9 cellular contexts compared by ENCODE assay signal in genomic region chr16:68091604-68092261, GRCh38. TPM values are rescaled to one million over a fixed set of nuclear protein-coding genes. Genes with fewer than 3 reads are reported as not detected.
DNase-seq lines count a peak whose midpoint lies in the region; ATAC-seq, FAIRE-seq and TF ChIP-seq lines count a peak whose summit lies in the region.
"Had no signal": no experiment of that assay in that cellular context is flagged by ENCODE, and none has a peak within 500 bp of the region (broad histone marks: within the 10 kb centered on the region; RNA-seq: fewer than 3 reads in every experiment).

No MANE protein-coding gene starts in this region.

- H3K36me3 Mint-ChIP-seq in T-helper 1 cell treated with Interleukin-12 subunit alpha and Interleukin-12 subunit beta and Interleukin-4 antibody, amounts not matched to agents 30 μg/mL and 1 μg/mL, for 36 hours (ENCODE audit: low read depth), result peaks cover 7% of the 10 kb centered on the region

- no peak overlapping the region for H3K18ac ChIP-seq in H1 (ENCODE audit: extremely low read depth, low read length)

- TF ChIP-seq CTCF in H1 (IDR thresholded peaks at IDR 0.05; ENCODE audit: control extremely low read depth in 1 of 3, insufficient read depth in 1 of 3, low read depth in 1 of 3, low read length in 3 of 3), result no peak

- H3K4me2 ChIP-seq in H1 (ENCODE audit: insufficient read depth in 1 of 2, low read depth in 2 of 2, low read length in 2 of 2), result no peak overlapping the region

- H4K5ac ChIP-seq in H1 (ENCODE audit: insufficient read length, low read depth, low read length), result no peak overlapping the region

- no peak overlapping the region for H3K23ac ChIP-seq in H1 (ENCODE audit: insufficient read length)

- H3K4me3 ChIP-seq in H1 (ENCODE audit: extremely low read depth in 1 of 4, insufficient read depth in 2 of 4, low read depth in 3 of 4, low read length in 4 of 4) (no peak overlapping the region), skeletal muscle tissue (ENCODE audit: low read length in 3 of 3) (peak overlapping the region in 2 of 3 donors; percentile 11 to 21)
- H3K4me3 ChIP-seq: vagina had no signal

- no peak overlapping the region for H2BK5ac ChIP-seq in H1 (ENCODE audit: low read depth, low read length)

- H3K27ac ChIP-seq in H1 (ENCODE audit: low read depth, low read length) (no peak overlapping the region), skeletal muscle tissue (ENCODE audit: low read depth, low read length) (peak overlapping the region; percentile 63)
- H3K27ac ChIP-seq: vagina had no signal

- H2BK12ac ChIP-seq in H1 (ENCODE audit: low read depth, low read length), result no peak overlapping the region

- no peak overlapping the region for H2AFZ ChIP-seq in H1 (ENCODE audit: low read length)

- no peak overlapping the region for H3K56ac ChIP-seq in H1 (replicated peaks; ENCODE audit: insufficient read length, low read depth, low read length)

- ATAC-seq in GM21390 (IDR thresholded peaks at IDR 0.05; ENCODE audit: unreplicated experiment) (no peak), GM18861 (IDR thresholded peaks at IDR 0.05; ENCODE audit: unreplicated experiment) (no peak)

- no peak overlapping the region for H3K4ac ChIP-seq in H1 (replicated peaks; ENCODE audit: insufficient read length, low read depth, low read length)

- H3K14ac ChIP-seq in H1 (ENCODE audit: insufficient read length), result no peak overlapping the region

- H3K9me3 Mint-ChIP-seq in T-helper 1 cell treated with Interleukin-12 subunit alpha and Interleukin-12 subunit beta and Interleukin-4 antibody, amounts not matched to agents 30 μg/mL and 1 μg/mL, for 36 hours, result no peaks in the 10 kb centered on the region

- H3K27me3 ChIP-seq in H1 (replicated peaks in 1 of 4; ENCODE audit: control insufficient read depth in 3 of 4, extremely low read depth in 1 of 4, insufficient read depth in 3 of 4, low read length in 3 of 4), result no peaks in the 10 kb centered on the region
- no peaks in the 10 kb centered on the region for H3K27me3 ChIP-seq in skeletal muscle tissue (ENCODE audit: control insufficient read depth in 3 of 3, insufficient read depth in 3 of 3, low read length in 3 of 3)
- H3K27me3 ChIP-seq: vagina had no signal

- no peak overlapping the region for H2BK20ac ChIP-seq in H1 (ENCODE audit: low read length)

- TF ChIP-seq RAD21 in H1 (IDR thresholded peaks at IDR 0.05 in 1 of 2, conservative IDR thresholded peaks at IDR 0.05 in 1 of 2; ENCODE audit: low read depth in 2 of 2, low read length in 2 of 2), result no peak

- H4K20me1 ChIP-seq in H1 (replicated peaks in 1 of 2; ENCODE audit: control insufficient read depth in 1 of 2, insufficient read depth in 2 of 2, low read length in 2 of 2), result peaks cover 5 to 6% of the 10 kb centered on the region in 2 experiments

- no peak for TF ChIP-seq POLR2A in H1 (IDR thresholded peaks at IDR 0.05; ENCODE audit: control extremely low read depth in 1 of 2, low read depth in 2 of 2, low read length in 2 of 2)

- peak overlapping the region; percentile 45 for H3K4me3 Mint-ChIP-seq in T-helper 1 cell treated with Interleukin-12 subunit alpha and Interleukin-12 subunit beta and Interleukin-4 antibody, amounts not matched to agents 30 μg/mL and 1 μg/mL, for 36 hours

- TF ChIP-seq EP300 in H1 (IDR thresholded peaks at IDR 0.05; ENCODE audit: borderline replicate concordance in 1 of 2, low read depth in 2 of 2, low read length in 2 of 2), result no peak

- H3K23me2 ChIP-seq in H1 (ENCODE audit: low read depth, low read length), result no peaks in the 10 kb centered on the region

- no peak overlapping the region for H4K91ac ChIP-seq in H1 (replicated peaks; ENCODE audit: insufficient read length, low read length)

- H4K8ac ChIP-seq in H1 (ENCODE audit: extremely low read depth, insufficient read depth, low read length), result no peak overlapping the region

- POLR2A ChIA-PET in H1 (lab: Charles Lee; ENCODE audit: partially characterized antibody), result interaction anchor here (0.9 to 1.5 kb wide), 3 partner anchors 68 to 143 kb away, joined by 3 read pairs; partner anchors contain the start of genes DDX28 and DUS2

- H2BK15ac ChIP-seq in H1 (ENCODE audit: low read length), result 0 out of 2 replicates have a peak overlapping the region, but pooled peaks have one; percentile 37

- H3K4me1 Mint-ChIP-seq in T-helper 1 cell treated with Interleukin-12 subunit alpha and Interleukin-12 subunit beta and Interleukin-4 antibody, amounts not matched to agents 30 μg/mL and 1 μg/mL, for 36 hours (ENCODE audit: low read depth), result peaks cover 53% of the 10 kb centered on the region

- peak overlapping the region; percentile 45 for H3K27ac Mint-ChIP-seq in T-helper 1 cell treated with Interleukin-12 subunit alpha and Interleukin-12 subunit beta and Interleukin-4 antibody, amounts not matched to agents 30 μg/mL and 1 μg/mL, for 36 hours

- CTCF ChIA-PET in H1 (lab: Charles Lee; ENCODE audit: partially characterized antibody), result interaction anchor here (0.6 to 5.7 kb wide), 8 partner anchors 8 to 643 kb away, joined by 3 to 68 read pairs (median 7); no protein-coding TSS in a partner anchor

- no peaks in the 10 kb centered on the region for H3K27me3 Mint-ChIP-seq in T-helper 1 cell treated with Interleukin-12 subunit alpha and Interleukin-12 subunit beta and Interleukin-4 antibody, amounts not matched to agents 30 μg/mL and 1 μg/mL, for 36 hours (ENCODE audit: low read depth)

- H3K9me3 ChIP-seq in H1 (ENCODE audit: insufficient read depth in 2 of 2, low read depth in 1 of 2, low read length in 1 of 2) (no peaks in the 10 kb centered on the region), skeletal muscle tissue (ENCODE audit: control insufficient read depth in 3 of 3, low read length in 3 of 3) (no peaks in the 10 kb centered on the region)
- H3K9me3 ChIP-seq: vagina had no signal

- 92% methylated on average over 5 of the region's 5 CpGs; no CpG with 5 or more reads in 1 of the 2 experiments for WGBS in H1 (ENCODE audit: extremely low coverage in 1 of 2, insufficient coverage in 1 of 2, insufficient read length in 1 of 2, insufficient replicate concordance in 2 of 2, low coverage in 1 of 2, low lambda C conversion rate in 2 of 2, missing lambda C conversion rate in 1 of 2), 2 experiments

- H3K36me3 ChIP-seq in H1 (ENCODE audit: control insufficient read depth in 2 of 4, insufficient read depth in 4 of 4, low read length in 3 of 4), result no peaks in the 10 kb centered on the region
- no peaks in the 10 kb centered on the region for H3K36me3 ChIP-seq in skeletal muscle tissue (ENCODE audit: control insufficient read depth in 3 of 3, insufficient read depth in 3 of 3, low read length in 3 of 3)
- H3K36me3 ChIP-seq: vagina had no signal

- no peak overlapping the region for H2AK5ac ChIP-seq in H1 (ENCODE audit: low read depth, low read length)

- H3K9ac ChIP-seq in H1 (replicated peaks in 1 of 4; ENCODE audit: extremely low read depth in 1 of 4, low read depth in 3 of 4, low read length in 3 of 4) (no peak overlapping the region), skeletal muscle tissue (ENCODE audit: low read depth in 1 of 3, low read length in 3 of 3) (peak overlapping the region in 1 of 3 donors; percentile 12)

- H3K79me2 ChIP-seq in H1 (ENCODE audit: control insufficient read depth in 1 of 2, insufficient read depth in 2 of 2, low read length in 2 of 2), result peaks cover 4 to 96% of the 10 kb centered on the region in 2 experiments

- H2BK120ac ChIP-seq in H1 (replicated peaks; ENCODE audit: low read depth, low read length), result no peak overlapping the region

- FAIRE-seq in H1 (lab: Jason Lieb, UNC) (no peak), frontal cortex (lab: Jason Lieb, UNC) (no peak)

- H3K4me1 ChIP-seq in H1 (replicated peaks in 1 of 4; ENCODE audit: control insufficient read depth in 3 of 4, insufficient read depth in 4 of 4, low read length in 3 of 4) (peaks cover 2 to 12% (median 3%) of the 10 kb centered on the region in 4 experiments; a peak in 5 of 7 replicates), skeletal muscle tissue (ENCODE audit: control insufficient read depth in 3 of 3, insufficient read depth in 3 of 3, low read length in 3 of 3) (peaks cover 42 to 51% (median 48%) of the 10 kb centered on the region in 3 donors)

- H3K79me1 ChIP-seq in H1 (ENCODE audit: low read depth, low read length), result no peaks in the 10 kb centered on the region; the same call in 1 of the 2 replicates

- DNase-seq in T-helper 1 cell (no peak), NCI-H2196 (lab: John Stamatoyannopoulos, UW; ENCODE audit: unreplicated experiment) (peak; percentile 44), H1 (ENCODE audit: low read depth in 1 of 2, low spot score in 2 of 2) (no peak), frontal cortex (ENCODE audit: low spot score in 2 of 2) (no peak)

TF ChIP-seq in H1, 55 proteins besides CTCF, POLR2A, EP300 and RAD21:
- TF ChIP-seq CREB1 (IDR thresholded peaks at IDR 0.05), result no peak
- TF ChIP-seq EZH2 (IDR thresholded peaks at IDR 0.05; ENCODE audit: low read depth, low read length, severe bottlenecking), result no peak

RNA-seq across cellular contexts. Expression of gene NFATC3, which starts 6.6 kb away (rescaled TPM):
- total RNA-seq in H1 (2021; fragmentation: NEBNext Ultra II Directional; extraction: Animal tissue kit (Norgen Biotek cat#: 25700)), result 30.2 and 34.5 TPM in 2 replicates
- polyA plus RNA-seq in H1 (2011; rRNA removed), result 12.0 and 17.6 TPM in 2 replicates
- polyA plus RNA-seq in H1 (2011; cell fraction: cytosol; rRNA removed), result 12.8 TPM
- 15.0 TPM for polyA plus RNA-seq in H1 (2011; cell fraction: nucleus; rRNA removed)
- polyA plus RNA-seq in H1 (2012, experiment 1 of 2), result 10.3 to 13.5 TPM (median 10.7 TPM) in 4 replicates
- 2.0 TPM for polyA plus RNA-seq in H1 (2012, experiment 2 of 2)
- polyA plus RNA-seq in H1 (2013, experiment 1 of 2), result 16.8 TPM
- 17.3 TPM for polyA plus RNA-seq in H1 (2013, experiment 2 of 2)
- 62.0 and 80.7 TPM in 2 replicates for polyA minus RNA-seq in H1 (2011; rRNA and poly(A)+ RNA removed)
- polyA minus RNA-seq in H1 (2011; cell fraction: cytosol; rRNA and poly(A)+ RNA removed), result 26.1 TPM
- polyA minus RNA-seq in H1 (2011; cell fraction: nucleus; rRNA and poly(A)+ RNA removed), result 43.2 TPM
- total RNA-seq in skeletal muscle tissue, result 29.2 TPM
- total RNA-seq in frontal cortex, result 21.6 TPM

Comparison
In these comparisons a context has a peak if more than half of its experiments do, and no peak if none do; other contexts are left out.
1. H3K4me3 ChIP-seq: peak in skeletal muscle tissue (2 of 3); none in H1 (0 of 4).